31 cellular contexts compared by ENCODE assay signal in genomic region chr1:205532026-205532891, GRCh38. TPM values are rescaled to one million over a fixed set of nuclear protein-coding genes. Genes with fewer than 3 reads are reported as not detected.
DNase-seq lines count a peak whose midpoint lies in the region; ATAC-seq and TF ChIP-seq lines count a peak whose summit lies in the region.
"Had no signal": no experiment of that assay in that cellular context is flagged by ENCODE, and none has a peak within 500 bp of the region (broad histone marks: within the 10 kb centered on the region; RNA-seq: fewer than 3 reads in every experiment).

No MANE protein-coding gene starts in this region.

- H3K4me1 ChIP-seq in PC-3 (ENCODE audit: insufficient read depth, low read length) (peaks cover 25% of the 10 kb centered on the region), spleen (peaks cover 5 to 27% (median 22%) of the 10 kb centered on the region in 6 donors), transverse colon (peaks cover 0 to 11% (median 6%) of the 10 kb centered on the region in 4 donors)
- H3K4me1 ChIP-seq: Caco-2 had no signal

- H3F3A ChIP-seq in PC-3 (ENCODE audit: low read length, unreplicated experiment): no peaks in the 10 kb centered on the region

- H3K27me3 ChIP-seq in PC-3 (ENCODE audit: low read length) (no peaks in the 10 kb centered on the region), spleen (replicated peaks in 1 of 7) (peaks cover 0 to 7% (median 0%) of the 10 kb centered on the region in 7 donors), transverse colon (no peaks in the 10 kb centered on the region)

- no peaks in the 10 kb centered on the region for H3K79me2 ChIP-seq in PC-3 (ENCODE audit: low read length)

- peaks cover 30% of the 10 kb centered on the region for H3K27me3 Mint-ChIP-seq in activated naive CD4-positive, alpha-beta T cell treated with anti-CD3 and anti-CD28 coated beads, Interleukin-2, amount 10 ng/mL, durations not matched to agents 7 days and 5 days
- H3K27me3 Mint-ChIP-seq in activated naive CD4-positive, alpha-beta T cell treated with anti-CD3 and anti-CD28 coated beads for 36 hours (ENCODE audit: low read depth): peaks cover 1% of the 10 kb centered on the region
- H3K27me3 Mint-ChIP-seq in nephron progenitor cell (ENCODE audit: low read depth, poor library complexity): peaks cover 34% of the 10 kb centered on the region

- intact Hi-C loops in activated naive CD4-positive, alpha-beta T cell treated with anti-CD3 and anti-CD28 coated beads for 36 hours (cut with micrococcal nuclease): no loop called here
- intact Hi-C loops in PC-3 (cut with micrococcal nuclease) (no loop called here), spleen (cut with DNase I; ENCODE audit: low total_unique reads) (loop anchor here (10.0 kb wide), 1 partner anchor 53 kb away; no protein-coding TSS in a partner anchor), transverse colon (cut with DNase I; ENCODE audit: low total_unique reads) (no loop called here)

- no peaks in the 10 kb centered on the region for H3K36me3 Mint-ChIP-seq in activated naive CD4-positive, alpha-beta T cell treated with anti-CD3 and anti-CD28 coated beads, Interleukin-2, amount 10 ng/mL, durations not matched to agents 7 days and 5 days
- H3K36me3 Mint-ChIP-seq in activated naive CD4-positive, alpha-beta T cell treated with anti-CD3 and anti-CD28 coated beads for 36 hours (ENCODE audit: low read depth): no peaks in the 10 kb centered on the region
- peaks cover 7% of the 10 kb centered on the region for H3K36me3 Mint-ChIP-seq in nephron progenitor cell (ENCODE audit: low read depth)
- H3K36me3 Mint-ChIP-seq: CD8-positive, alpha-beta T cell had no signal

- BruUV-seq in PC-3 (replicated peaks; lab: Mats Ljungman, UMichigan): TSS peak; percentile 7

- H3K9me2 ChIP-seq in PC-3 (replicated peaks; ENCODE audit: low read length): no peaks in the 10 kb centered on the region
- H3K9me2 ChIP-seq: SK-N-SH had no signal

- no peak overlapping the region for H3K4me3 ChIP-seq in PC-3 (ENCODE audit: low read length)
- H3K4me3 ChIP-seq in spleen: no peak overlapping the region
- H3K4me3 ChIP-seq in transverse colon: no peak overlapping the region
- H3K4me3 ChIP-seq: GM12878, MG63 had no signal

- H3K4me2 ChIP-seq in PC-3 (ENCODE audit: low read length): no peak overlapping the region
- H3K4me2 ChIP-seq: SK-N-SH had no signal

- H3K36me3 ChIP-seq in PC-3 (ENCODE audit: low read depth, low read length) (no peaks in the 10 kb centered on the region), spleen (peaks cover 0 to 33% (median 0%) of the 10 kb centered on the region in 6 donors), transverse colon (no peaks in the 10 kb centered on the region)
- H3K36me3 ChIP-seq: MG63 had no signal

- no peak overlapping the region for H2AFZ ChIP-seq in PC-3 (ENCODE audit: low read length)

- peaks cover 13% of the 10 kb centered on the region for H3K4me1 Mint-ChIP-seq in activated naive CD4-positive, alpha-beta T cell treated with anti-CD3 and anti-CD28 coated beads, Interleukin-2, amount 10 ng/mL, durations not matched to agents 7 days and 5 days
- peaks cover 3% of the 10 kb centered on the region for H3K4me1 Mint-ChIP-seq in activated naive CD4-positive, alpha-beta T cell treated with anti-CD3 and anti-CD28 coated beads for 36 hours (ENCODE audit: low read depth)
- H3K4me1 Mint-ChIP-seq in nephron progenitor cell: peaks cover 37% of the 10 kb centered on the region

- H3K27ac ChIP-seq in PC-3 (ENCODE audit: low read length) (no peak overlapping the region), spleen (no peak overlapping the region), transverse colon (no peak overlapping the region)
- H3K27ac ChIP-seq: 22Rv1, C4-2B, RWPE1 had no signal

- H3K4me3 Mint-ChIP-seq in activated naive CD4-positive, alpha-beta T cell treated with anti-CD3 and anti-CD28 coated beads, Interleukin-2, amount 10 ng/mL, durations not matched to agents 7 days and 5 days: no peak overlapping the region
- H3K4me3 Mint-ChIP-seq in activated naive CD4-positive, alpha-beta T cell treated with anti-CD3 and anti-CD28 coated beads for 36 hours: no peak overlapping the region
- no peak overlapping the region for H3K4me3 Mint-ChIP-seq in nephron progenitor cell
- H3K4me3 Mint-ChIP-seq: B cell; CD8-positive, alpha-beta T cell had no signal

- H3K9me3 ChIP-seq in PC-3 (ENCODE audit: low read length) (no peaks in the 10 kb centered on the region), spleen (no peaks in the 10 kb centered on the region), transverse colon (no peaks in the 10 kb centered on the region)
- H3K9me3 ChIP-seq: Caco-2, MG63, SK-N-SH had no signal

- 89 to 96% (median 91%) methylated on average over 13 to 22 of the region's 22 CpGs for WGBS in spleen, 5 donors
- WGBS in transverse colon (ENCODE audit: low coverage in 1 of 2), 2 donors: 90% methylated on average over 22 of the region's 22 CpGs; no CpG with 5 or more reads in 1 of the 2 donors

- no peak overlapping the region for H3K9ac ChIP-seq in PC-3 (ENCODE audit: low read length)
- H3K9ac ChIP-seq: SK-N-SH had no signal

- H3K27ac Mint-ChIP-seq in activated naive CD4-positive, alpha-beta T cell treated with anti-CD3 and anti-CD28 coated beads, Interleukin-2, amount 10 ng/mL, durations not matched to agents 7 days and 5 days: no peak overlapping the region
- no peak overlapping the region for H3K27ac Mint-ChIP-seq in activated naive CD4-positive, alpha-beta T cell treated with anti-CD3 and anti-CD28 coated beads for 36 hours
- peak overlapping the region; percentile 20 for H3K27ac Mint-ChIP-seq in nephron progenitor cell
- H3K27ac Mint-ChIP-seq: B cell; CD8-positive, alpha-beta T cell had no signal

- TF ChIP-seq POLR2A in spleen (IDR thresholded peaks at IDR 0.05): no peak
- TF ChIP-seq POLR2A in transverse colon (IDR thresholded peaks at IDR 0.05): no peak

- POLR2A ChIA-PET in PC-3 (lab: Charles Lee; ENCODE audit: unreplicated experiment): no interaction called here

- no peak for TF ChIP-seq EP300 in transverse colon (IDR thresholded peaks at IDR 0.05; ENCODE audit: low read depth)

- TF ChIP-seq CTCF in PC-3 (conservative IDR thresholded peaks at IDR 0.05; ENCODE audit: low read depth, low read length) (no peak), nephron progenitor cell (IDR thresholded peaks at IDR 0.05) (no peak), spleen (IDR thresholded peaks at IDR 0.05 in 8 of 11, conservative IDR thresholded peaks at IDR 0.05 in 3 of 11) (no peak), transverse colon (IDR thresholded peaks at IDR 0.05) (no peak)

- H3K9me3 Mint-ChIP-seq in activated naive CD4-positive, alpha-beta T cell treated with anti-CD3 and anti-CD28 coated beads, Interleukin-2, amount 10 ng/mL, durations not matched to agents 7 days and 5 days: no peaks in the 10 kb centered on the region
- no peaks in the 10 kb centered on the region for H3K9me3 Mint-ChIP-seq in activated naive CD4-positive, alpha-beta T cell treated with anti-CD3 and anti-CD28 coated beads for 36 hours
- H3K9me3 Mint-ChIP-seq in nephron progenitor cell: no peaks in the 10 kb centered on the region
- H3K9me3 Mint-ChIP-seq: CD8-positive, alpha-beta T cell had no signal

- in situ Hi-C loops in transverse colon (cut with MboI; ENCODE audit: low pct_ligation_motif_present in 1 of 4, low pct_unique_long_range_greater_than_20kb in 1 of 4, low sequenced_read_pairs in 3 of 4): no loop called here

- no peaks in the 10 kb centered on the region for H4K20me1 ChIP-seq in PC-3 (ENCODE audit: low read length)

- CTCF ChIA-PET in activated naive CD4-positive, alpha-beta T cell treated with anti-CD3 and anti-CD28 coated beads, Interleukin-2, amount 10 ng/mL, durations not matched to agents 7 days and 5 days (lab: Charles Lee): interaction anchor here (1.4 to 11.8 kb wide), 4 partner anchors 8 to 125 kb away, joined by 4 to 238 read pairs (median 14); no protein-coding TSS in a partner anchor
- CTCF ChIA-PET in activated naive CD4-positive, alpha-beta T cell treated with anti-CD3 and anti-CD28 coated beads for 36 hours (lab: Charles Lee): interaction anchor here (4.6 to 11.0 kb wide), 3 partner anchors 8 to 125 kb away, joined by 22 to 169 read pairs (median 40); no protein-coding TSS in a partner anchor
- CTCF ChIA-PET in PC-3 (lab: Charles Lee): interaction anchor here (0.8 kb wide), 1 partner anchor 60 kb away, joined by 3 read pairs; no protein-coding TSS in a partner anchor

- no peak for ATAC-seq in PC-3
- ATAC-seq: CD8-positive, alpha-beta T cell; GM12878 had no signal

- DNase-seq in activated naive CD4-positive, alpha-beta T cell treated with anti-CD3 and anti-CD28 coated beads, Interleukin-2, amount 10 ng/mL, durations not matched to agents 7 days and 5 days: peak; percentile 14
- DNase-seq in activated naive CD4-positive, alpha-beta T cell treated with anti-CD3 and anti-CD28 coated beads for 36 hours: no peak
- DNase-seq in PC-3 (no peak), nephron progenitor cell (no peak), spleen (peak; percentile 67), transverse colon (no peak), SIG-M5 (lab: John Stamatoyannopoulos, UW) (no peak)
- no peak for DNase-seq in stimulated activated CD4-positive, alpha-beta T cell treated with anti-CD3 and anti-CD28 coated beads, Interleukin-4, amount 100 ng/mL, for 24 hours
- DNase-seq: Caco-2; CD8-positive, alpha-beta T cell; DMS 273 treated with DMSO at 0.1 percent for 48 hours; DMS79; EL; GDM1; GOT3; HCEC 1CT; KG1; MG63; NCI-H1105 treated with DMSO at 0.1 percent for 48 hours; NCI-H146; NCI-H1930; NCI-H2107; NCI-H524; NCI-H774; NK-92 treated with Interleukin-12 subunit alpha and Interleukin-12 subunit beta, amount 100 ng/mL, for 24 hours; SK-N-SH had no signal

RNA-seq across cellular contexts. Expression of gene CDK18, which starts 27.8 kb away (rescaled TPM):
- 1 to 10 TPM; 3.6 to 4.1 TPM for total RNA-seq in activated naive CD4-positive, alpha-beta T cell treated with anti-CD3 and anti-CD28 coated beads for 36 hours
- total RNA-seq in PC-3 (2014; rRNA removed): 13.2 and 16.4 TPM in 2 replicates
- total RNA-seq in spleen: 10 to 100 TPM; 14.1 to 25.3 (median 22.4) TPM
- 10 to 100 TPM in 1 of 3 donors, 1 to 10 TPM in 2; 3.5 to 15.3 (median 5.5) TPM for polyA plus RNA-seq in spleen
- total RNA-seq in transverse colon: 100 to 1,000 TPM in 1 of 4 donors, 10 to 100 TPM in 3; 28.8 to 112 (median 33.5) TPM

Comparison
In these comparisons a context has a peak if more than half of its experiments do, and no peak if none do; other contexts are left out.
1. DNase-seq: peak in activated naive CD4-positive, alpha-beta T cell treated with anti-CD3 and anti-CD28 coated beads, Interleukin-2, amount 10 ng/mL, durations not matched to agents 7 days and 5 days (single experiment) and spleen (single experiment); none in activated naive CD4-positive, alpha-beta T cell treated with anti-CD3 and anti-CD28 coated beads for 36 hours (single experiment), PC-3 (single experiment), nephron progenitor cell (single experiment), stimulated activated CD4-positive, alpha-beta T cell treated with anti-CD3 and anti-CD28 coated beads, Interleukin-4, amount 100 ng/mL, for 24 hours (single experiment), transverse colon (single experiment) and SIG-M5 (single experiment).